41 cellular contexts compared by ENCODE assay signal in genomic region chr3:98322686-98323085, GRCh38. TPM values are rescaled to one million over a fixed set of nuclear protein-coding genes. Genes with fewer than 3 reads are reported as not detected.
"Had no signal": no experiment of that assay in that cellular context is flagged by ENCODE, and none has a peak within 500 bp of the region (broad histone marks: within the 10 kb centered on the region; RNA-seq: fewer than 3 reads in every experiment).

No MANE protein-coding gene starts in this region.

- H2AFZ ChIP-seq: hepatocyte had no signal

- FAIRE-seq: endometrium, endothelial cell of umbilical vein had no signal

- H3K9me3 ChIP-seq: ascending aorta, breast epithelium, colonic mucosa, esophagus squamous epithelium, gastroesophageal sphincter, heart right ventricle had no signal

- H3K4me1 Mint-ChIP-seq: activated CD4-positive, alpha-beta T cell treated with anti-CD3 and anti-CD28 coated beads for 36 hours; brain had no signal

- H3K27me3 ChIP-seq: ascending aorta, breast epithelium, cardiac muscle cell, colonic mucosa, esophagus squamous epithelium, hepatocyte had no signal

- H3K4me3 ChIP-seq: ascending aorta, breast epithelium, cardiac muscle cell, colonic mucosa, esophagus squamous epithelium, gastroesophageal sphincter, heart right ventricle, hepatocyte had no signal

- H3K36me3 Mint-ChIP-seq: activated CD4-positive, alpha-beta memory T cell treated with anti-CD3 and anti-CD28 coated beads for 36 hours; activated CD8-positive, alpha-beta memory T cell treated with anti-CD3 and anti-CD28 coated beads, Interleukin-2, amount 10 ng/mL, durations not matched to agents 7 days and 5 days; activated naive CD4-positive, alpha-beta T cell treated with anti-CD3 and anti-CD28 coated beads, Interleukin-2, amount 10 ng/mL, durations not matched to agents 7 days and 5 days; activated naive CD4-positive, alpha-beta T cell treated with anti-CD3 and anti-CD28 coated beads, Interleukin-2, amount 50 U/mL, for 72 hours; activated naive CD8-positive, alpha-beta T cell treated with anti-CD3 and anti-CD28 coated beads, Interleukin-2, amount 10 ng/mL, durations not matched to agents 7 days and 5 days; brain had no signal

- H3K27ac Mint-ChIP-seq: activated CD4-positive, alpha-beta memory T cell treated with anti-CD3 and anti-CD28 coated beads for 36 hours; activated CD4-positive, alpha-beta T cell treated with anti-CD3 and anti-CD28 coated beads for 36 hours; activated CD4-positive, alpha-beta T cell treated with anti-CD3 and anti-CD28 coated beads, Interleukin-2, amount 10 ng/mL, durations not matched to agents 24 days and 14 days; activated CD8-positive, alpha-beta memory T cell treated with anti-CD3 and anti-CD28 coated beads, Interleukin-2, amount 10 ng/mL, durations not matched to agents 7 days and 5 days; activated CD8-positive, alpha-beta T cell treated with anti-CD3 and anti-CD28 coated beads, Interleukin-2, amount 10 ng/mL, durations not matched to agents 7 days and 5 days; activated naive CD4-positive, alpha-beta T cell treated with anti-CD3 and anti-CD28 coated beads, Interleukin-2, amount 10 ng/mL, durations not matched to agents 7 days and 5 days; activated naive CD4-positive, alpha-beta T cell treated with anti-CD3 and anti-CD28 coated beads, Interleukin-2, amount 50 U/mL, for 72 hours; activated naive CD8-positive, alpha-beta T cell treated with anti-CD3 and anti-CD28 coated beads, Interleukin-2, amount 10 ng/mL, durations not matched to agents 7 days and 5 days; activated T-helper 1 cell treated with anti-CD3 and anti-CD28 coated beads, Interleukin-12 subunit alpha, Interleukin-12 subunit beta, Interleukin-2, Interleukin-4 antibody, amounts not matched to agents 30 ng/mL and 10 ng/mL and 1 ng/mL, durations not matched to agents 14 hours and 24 hours and 36 hours; brain; T-helper 2 cell treated with Interferon-gamma antibody and Interleukin-4, amounts not matched to agents 5 μg/mL and 100 μg/mL, for 36 hours had no signal

- ATAC-seq: activated CD4-positive, alpha-beta T cell treated with anti-CD3 and anti-CD28 coated beads for 36 hours; activated CD8-positive, alpha-beta memory T cell treated with anti-CD3 and anti-CD28 coated beads, Interleukin-2, amount 10 ng/mL, durations not matched to agents 7 days and 5 days; activated CD8-positive, alpha-beta T cell treated with anti-CD3 and anti-CD28 coated beads, Interleukin-2, amount 10 ng/mL, durations not matched to agents 7 days and 5 days; activated naive CD4-positive, alpha-beta T cell treated with anti-CD3 and anti-CD28 coated beads, Interleukin-2, amount 50 U/mL, for 72 hours; gastroesophageal sphincter; heart right ventricle had no signal

- H3K79me2 ChIP-seq: hepatocyte had no signal

- DNase-seq: activated CD4-positive, alpha-beta memory T cell treated with anti-CD3 and anti-CD28 coated beads for 36 hours; activated CD4-positive, alpha-beta T cell treated with anti-CD3 and anti-CD28 coated beads for 36 hours; activated CD4-positive, alpha-beta T cell treated with anti-CD3 and anti-CD28 coated beads, Interleukin-2, amount 10 ng/mL, durations not matched to agents 24 days and 14 days; activated CD4-positive, CD25-positive, alpha-beta regulatory T cell; activated CD4-positive, CD25-positive, alpha-beta regulatory T cell treated with anti-CD3 and anti-CD28 coated beads, Interleukin-2, amount 50 U/mL, for 72 hours; activated CD8-positive, alpha-beta memory T cell treated with anti-CD3 and anti-CD28 coated beads, Interleukin-2, amount 10 ng/mL, durations not matched to agents 7 days and 5 days; activated CD8-positive, alpha-beta memory T cell treated with anti-CD3 and anti-CD28 coated beads, Interleukin-2, amount 50 U/mL, for 4 hours; activated CD8-positive, alpha-beta T cell treated with anti-CD3 and anti-CD28 coated beads, Interleukin-2, amount 10 ng/mL, durations not matched to agents 7 days and 5 days; activated gamma-delta T cell; activated naive CD4-positive, alpha-beta T cell; activated naive CD4-positive, alpha-beta T cell treated with anti-CD3 and anti-CD28 coated beads, Interleukin-2, amount 10 ng/mL, durations not matched to agents 7 days and 5 days; activated naive CD8-positive, alpha-beta T cell treated with anti-CD3 and anti-CD28 coated beads, Interleukin-2, amount 10 ng/mL, durations not matched to agents 7 days and 5 days; activated T-cell treated with anti-CD3 and anti-CD28 coated beads, Interleukin-2, amount 50 U/mL, for 1 hour; activated T-cell treated with anti-CD3 and anti-CD28 coated beads, Interleukin-2, amount 50 U/mL, for 48 hours; central memory CD4-positive, alpha-beta T cell; cerebellar nuclear complex; colonic mucosa; effector CD8-positive, alpha-beta T cell; esophagus squamous epithelium; foreskin melanocyte; heart right ventricle; T1000; WERI-Rb-1 had no signal

- H3K4me1 ChIP-seq: ascending aorta, breast epithelium, colonic mucosa, esophagus squamous epithelium, gastroesophageal sphincter, heart right ventricle had no signal

- H3K27ac ChIP-seq: ascending aorta, breast epithelium, cardiac muscle cell, colonic mucosa, epithelial cell of prostate, esophagus squamous epithelium, gastroesophageal sphincter, heart right ventricle, hepatocyte, WERI-Rb-1 had no signal

- H3K36me3 ChIP-seq: ascending aorta, breast epithelium, cardiac muscle cell, colonic mucosa, esophagus squamous epithelium, gastroesophageal sphincter, heart right ventricle, WERI-Rb-1 had no signal

- H3K9me3 Mint-ChIP-seq: activated CD4-positive, alpha-beta memory T cell treated with anti-CD3 and anti-CD28 coated beads for 36 hours; activated CD4-positive, alpha-beta T cell treated with anti-CD3 and anti-CD28 coated beads, Interleukin-2, amount 10 ng/mL, durations not matched to agents 24 days and 14 days; activated naive CD4-positive, alpha-beta T cell treated with anti-CD3 and anti-CD28 coated beads, Interleukin-2, amount 10 ng/mL, durations not matched to agents 7 days and 5 days; activated naive CD4-positive, alpha-beta T cell treated with anti-CD3 and anti-CD28 coated beads, Interleukin-2, amount 50 U/mL, for 72 hours; activated naive CD8-positive, alpha-beta T cell treated with anti-CD3 and anti-CD28 coated beads, Interleukin-2, amount 10 ng/mL, durations not matched to agents 7 days and 5 days; activated T-helper 1 cell treated with anti-CD3 and anti-CD28 coated beads, Interleukin-12 subunit alpha, Interleukin-12 subunit beta, Interleukin-2, Interleukin-4 antibody, amounts not matched to agents 30 ng/mL and 10 ng/mL and 1 ng/mL, durations not matched to agents 14 hours and 24 hours and 36 hours; brain; T-helper 2 cell treated with Interferon-gamma antibody and Interleukin-4, amounts not matched to agents 5 μg/mL and 100 μg/mL, for 36 hours had no signal

- H3K4me2 ChIP-seq: hepatocyte had no signal

- H3K27me3 Mint-ChIP-seq: activated CD4-positive, alpha-beta memory T cell treated with anti-CD3 and anti-CD28 coated beads for 36 hours; activated CD8-positive, alpha-beta memory T cell treated with anti-CD3 and anti-CD28 coated beads, Interleukin-2, amount 10 ng/mL, durations not matched to agents 7 days and 5 days had no signal

- H3K4me3 Mint-ChIP-seq: activated CD4-positive, alpha-beta memory T cell treated with anti-CD3 and anti-CD28 coated beads for 36 hours; activated CD4-positive, alpha-beta T cell treated with anti-CD3 and anti-CD28 coated beads for 36 hours; activated CD4-positive, alpha-beta T cell treated with anti-CD3 and anti-CD28 coated beads, Interleukin-2, amount 10 ng/mL, durations not matched to agents 24 days and 14 days; activated CD8-positive, alpha-beta memory T cell treated with anti-CD3 and anti-CD28 coated beads, Interleukin-2, amount 10 ng/mL, durations not matched to agents 7 days and 5 days; activated CD8-positive, alpha-beta T cell treated with anti-CD3 and anti-CD28 coated beads, Interleukin-2, amount 10 ng/mL, durations not matched to agents 7 days and 5 days; activated naive CD4-positive, alpha-beta T cell treated with anti-CD3 and anti-CD28 coated beads, Interleukin-2, amount 10 ng/mL, durations not matched to agents 7 days and 5 days; activated naive CD8-positive, alpha-beta T cell treated with anti-CD3 and anti-CD28 coated beads, Interleukin-2, amount 10 ng/mL, durations not matched to agents 7 days and 5 days; activated T-helper 1 cell treated with anti-CD3 and anti-CD28 coated beads, Interleukin-12 subunit alpha, Interleukin-12 subunit beta, Interleukin-2, Interleukin-4 antibody, amounts not matched to agents 30 ng/mL and 10 ng/mL and 1 ng/mL, durations not matched to agents 14 hours and 24 hours and 36 hours; brain; T-helper 2 cell treated with Interferon-gamma antibody and Interleukin-4, amounts not matched to agents 5 μg/mL and 100 μg/mL, for 36 hours had no signal

RNA-seq across cellular contexts. Expression of gene OR5K4, which starts 31.0 kb away (rescaled TPM):
- total RNA-seq: activated CD4-positive, alpha-beta memory T cell treated with anti-CD3 and anti-CD28 coated beads for 36 hours; activated CD4-positive, alpha-beta T cell treated with anti-CD3 and anti-CD28 coated beads for 36 hours; activated CD4-positive, alpha-beta T cell treated with anti-CD3 and anti-CD28 coated beads, Interleukin-2, amount 10 ng/mL, durations not matched to agents 24 days and 14 days; activated CD8-positive, alpha-beta memory T cell treated with anti-CD3 and anti-CD28 coated beads for 36 hours; activated CD8-positive, alpha-beta memory T cell treated with anti-CD3 and anti-CD28 coated beads, Interleukin-2, amount 10 ng/mL, durations not matched to agents 7 days and 5 days; activated CD8-positive, alpha-beta T cell treated with anti-CD3 and anti-CD28 coated beads, Interleukin-2, amount 10 ng/mL, durations not matched to agents 7 days and 5 days; activated naive CD4-positive, alpha-beta T cell treated with anti-CD3 and anti-CD28 coated beads, Interleukin-2, amount 50 U/mL, for 72 hours; activated naive CD8-positive, alpha-beta T cell treated with anti-CD3 and anti-CD28 coated beads, Interleukin-2, amount 10 ng/mL, durations not matched to agents 7 days and 5 days; activated T-helper 1 cell treated with anti-CD3 and anti-CD28 coated beads, Interleukin-12 subunit alpha, Interleukin-12 subunit beta, Interleukin-2, Interleukin-4 antibody, amounts not matched to agents 30 ng/mL and 10 ng/mL and 1 ng/mL, durations not matched to agents 14 hours and 24 hours and 36 hours; ascending aorta; breast epithelium; cardiac muscle cell; colonic mucosa; dermis microvascular lymphatic vessel endothelial cell; endothelial cell of umbilical vein; esophagus squamous epithelium; fibroblast of lung; fibroblast of villous mesenchyme; gastroesophageal sphincter; glomerular endothelial cell; heart right ventricle; hepatocyte had no signal
- polyA plus RNA-seq: cardiac muscle cell, endothelial cell of umbilical vein, esophagus, fibroblast of lung, heart right ventricle, hepatocyte had no signal

RNA-seq across cellular contexts. Expression of gene OR5H2, which starts 40.4 kb away (rescaled TPM):
- total RNA-seq: activated CD4-positive, alpha-beta memory T cell treated with anti-CD3 and anti-CD28 coated beads for 36 hours; activated CD4-positive, alpha-beta T cell treated with anti-CD3 and anti-CD28 coated beads for 36 hours; activated CD4-positive, alpha-beta T cell treated with anti-CD3 and anti-CD28 coated beads, Interleukin-2, amount 10 ng/mL, durations not matched to agents 24 days and 14 days; activated CD8-positive, alpha-beta memory T cell treated with anti-CD3 and anti-CD28 coated beads for 36 hours; activated CD8-positive, alpha-beta memory T cell treated with anti-CD3 and anti-CD28 coated beads, Interleukin-2, amount 10 ng/mL, durations not matched to agents 7 days and 5 days; activated CD8-positive, alpha-beta T cell treated with anti-CD3 and anti-CD28 coated beads, Interleukin-2, amount 10 ng/mL, durations not matched to agents 7 days and 5 days; activated naive CD4-positive, alpha-beta T cell treated with anti-CD3 and anti-CD28 coated beads, Interleukin-2, amount 50 U/mL, for 72 hours; activated naive CD8-positive, alpha-beta T cell treated with anti-CD3 and anti-CD28 coated beads, Interleukin-2, amount 10 ng/mL, durations not matched to agents 7 days and 5 days; activated T-helper 1 cell treated with anti-CD3 and anti-CD28 coated beads, Interleukin-12 subunit alpha, Interleukin-12 subunit beta, Interleukin-2, Interleukin-4 antibody, amounts not matched to agents 30 ng/mL and 10 ng/mL and 1 ng/mL, durations not matched to agents 14 hours and 24 hours and 36 hours; ascending aorta; breast epithelium; cardiac muscle cell; colonic mucosa; dermis microvascular lymphatic vessel endothelial cell; endothelial cell of umbilical vein; esophagus squamous epithelium; fibroblast of lung; fibroblast of villous mesenchyme; gastroesophageal sphincter; glomerular endothelial cell; heart right ventricle; hepatocyte had no signal
- polyA plus RNA-seq: cardiac muscle cell, endothelial cell of umbilical vein, esophagus, fibroblast of lung, heart right ventricle, hepatocyte had no signal

RNA-seq across cellular contexts. Expression of gene OR5H6, which starts 58.6 kb away (rescaled TPM):
- total RNA-seq: activated CD4-positive, alpha-beta memory T cell treated with anti-CD3 and anti-CD28 coated beads for 36 hours; activated CD4-positive, alpha-beta T cell treated with anti-CD3 and anti-CD28 coated beads for 36 hours; activated CD4-positive, alpha-beta T cell treated with anti-CD3 and anti-CD28 coated beads, Interleukin-2, amount 10 ng/mL, durations not matched to agents 24 days and 14 days; activated CD8-positive, alpha-beta memory T cell treated with anti-CD3 and anti-CD28 coated beads for 36 hours; activated CD8-positive, alpha-beta memory T cell treated with anti-CD3 and anti-CD28 coated beads, Interleukin-2, amount 10 ng/mL, durations not matched to agents 7 days and 5 days; activated CD8-positive, alpha-beta T cell treated with anti-CD3 and anti-CD28 coated beads, Interleukin-2, amount 10 ng/mL, durations not matched to agents 7 days and 5 days; activated naive CD4-positive, alpha-beta T cell treated with anti-CD3 and anti-CD28 coated beads, Interleukin-2, amount 50 U/mL, for 72 hours; activated naive CD8-positive, alpha-beta T cell treated with anti-CD3 and anti-CD28 coated beads, Interleukin-2, amount 10 ng/mL, durations not matched to agents 7 days and 5 days; activated T-helper 1 cell treated with anti-CD3 and anti-CD28 coated beads, Interleukin-12 subunit alpha, Interleukin-12 subunit beta, Interleukin-2, Interleukin-4 antibody, amounts not matched to agents 30 ng/mL and 10 ng/mL and 1 ng/mL, durations not matched to agents 14 hours and 24 hours and 36 hours; ascending aorta; breast epithelium; cardiac muscle cell; colonic mucosa; dermis microvascular lymphatic vessel endothelial cell; endothelial cell of umbilical vein; esophagus squamous epithelium; fibroblast of lung; fibroblast of villous mesenchyme; gastroesophageal sphincter; glomerular endothelial cell; heart right ventricle; hepatocyte had no signal
- polyA plus RNA-seq: cardiac muscle cell, endothelial cell of umbilical vein, esophagus, fibroblast of lung, heart right ventricle, hepatocyte had no signal
